Comparison of ENCODE assay signal across 9 cellular contexts in the genomic region with DNA sequence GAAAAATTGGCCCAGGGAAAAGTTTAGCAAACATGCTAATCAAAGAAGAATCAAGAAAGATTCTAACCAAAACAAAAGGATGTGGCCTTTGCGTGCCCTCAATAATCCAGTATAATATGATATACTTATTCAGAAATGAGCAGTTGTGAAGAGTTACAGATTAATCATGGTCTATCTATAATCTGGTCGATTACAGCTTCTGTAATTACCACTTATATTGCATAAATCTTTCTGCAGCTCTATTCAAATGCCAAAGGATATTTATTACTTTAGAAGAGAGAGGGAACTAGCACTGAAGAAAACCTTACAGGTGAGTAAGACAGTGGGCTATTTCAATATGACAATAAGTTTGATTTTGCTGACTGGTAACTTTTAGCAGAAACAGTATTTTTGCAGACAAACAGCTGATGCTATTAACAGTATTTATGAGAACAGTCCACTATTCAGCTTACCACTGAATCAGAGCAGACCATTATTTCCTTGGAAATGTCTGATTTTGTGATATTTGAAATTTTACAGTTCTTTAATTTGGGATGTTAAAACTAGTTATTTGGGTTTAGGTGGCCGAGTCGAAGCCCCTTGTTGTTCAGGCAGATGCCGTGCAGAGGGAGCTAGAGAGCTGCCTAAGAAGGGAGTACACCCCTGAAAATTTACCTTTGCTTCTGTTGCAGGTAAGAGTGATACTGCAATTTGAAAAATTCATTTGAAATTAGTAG.
DNase-seq lines count a peak whose midpoint lies in the region; ATAC-seq and TF ChIP-seq lines count a peak whose summit lies in the region.
"Had no signal": no experiment of that assay in that cellular context is flagged by ENCODE, and none has a peak within 500 bp of the region (broad histone marks: within the 10 kb centered on the region; RNA-seq: fewer than 3 reads in every experiment).

No MANE protein-coding gene starts in this region.

- ATAC-seq in HG03280 (IDR thresholded peaks at IDR 0.05; ENCODE audit: unreplicated experiment) (peak; percentile 55), GM18907 (IDR thresholded peaks at IDR 0.05; ENCODE audit: unreplicated experiment) (no peak)
- peak; percentile 71 for ATAC-seq in activated T-helper 17 cell treated with anti-CD3 and anti-CD28 coated beads, Interleukin-2, amount 50 U/mL, for 72 hours (replicated peaks)

- H3K27me3 ChIP-seq in Caco-2 (replicated peaks; ENCODE audit: control insufficient read depth, insufficient read depth, low read length) = no peaks in the 10 kb centered on the region

- intact Hi-C loops in Caco-2 (cut with micrococcal nuclease; ENCODE audit: unreplicated experiment) (loop anchor here (1.0 to 10.0 kb wide), 4 partner anchors 105 to 257 kb away; partner anchors contain the start of genes PPIL6 and SMPD2), posterior cingulate gyrus (cut with DNase I) (loop anchor here (1.0 to 5.0 kb wide), 3 partner anchors 50 to 210 kb away; no protein-coding TSS in a partner anchor)

- H3K27ac Mint-ChIP-seq in Caco-2 (ENCODE audit: unreplicated experiment) = no peak overlapping the region
- no peak overlapping the region for H3K27ac Mint-ChIP-seq in activated T-helper 17 cell treated with anti-CD3 and anti-CD28 coated beads, Interleukin-2, amount 50 U/mL, for 72 hours
- H3K27ac Mint-ChIP-seq: IgD-negative memory B cell had no signal

- POLR2A ChIA-PET in Caco-2 (lab: Charles Lee) = interaction anchor here (0.8 kb wide), 1 partner anchor 196 kb away, joined by 3 read pairs; no protein-coding TSS in a partner anchor

- no peaks in the 10 kb centered on the region; the same call in 1 of the 2 replicates for H3K9me3 ChIP-seq in Caco-2

- H3K4me3 Mint-ChIP-seq in Caco-2 (ENCODE audit: unreplicated experiment) = no peak overlapping the region
- H3K4me3 Mint-ChIP-seq in activated T-helper 17 cell treated with anti-CD3 and anti-CD28 coated beads, Interleukin-2, amount 50 U/mL, for 72 hours = no peak overlapping the region
- H3K4me3 Mint-ChIP-seq: IgD-negative memory B cell had no signal

- peaks cover 3% of the 10 kb centered on the region for H3K27me3 Mint-ChIP-seq in Caco-2 (ENCODE audit: insufficient read depth, unreplicated experiment)
- H3K27me3 Mint-ChIP-seq in activated T-helper 17 cell treated with anti-CD3 and anti-CD28 coated beads, Interleukin-2, amount 50 U/mL, for 72 hours = peaks cover 21% of the 10 kb centered on the region

- peaks cover 2% of the 10 kb centered on the region for H3K4me1 Mint-ChIP-seq in Caco-2 (ENCODE audit: low read depth, unreplicated experiment)
- no peaks in the 10 kb centered on the region for H3K4me1 Mint-ChIP-seq in activated T-helper 17 cell treated with anti-CD3 and anti-CD28 coated beads, Interleukin-2, amount 50 U/mL, for 72 hours

- peaks cover 12% of the 10 kb centered on the region for H3K9me3 Mint-ChIP-seq in Caco-2 (ENCODE audit: unreplicated experiment)
- H3K9me3 Mint-ChIP-seq in activated T-helper 17 cell treated with anti-CD3 and anti-CD28 coated beads, Interleukin-2, amount 50 U/mL, for 72 hours = peaks cover 5% of the 10 kb centered on the region

- CTCF ChIA-PET in Caco-2 (lab: Charles Lee) = interaction anchor here (0.6 to 1.7 kb wide), 4 partner anchors 49 to 405 kb away, joined by 3 to 26 read pairs (median 3); partner anchors contain the start of gene CD164

- peak; percentile 90 to 97 for TF ChIP-seq CTCF in Caco-2 (IDR thresholded peaks at IDR 0.05; ENCODE audit: insufficient read depth in 1 of 2, low read depth in 1 of 2, low read length in 1 of 2, severe bottlenecking in 1 of 2, unreplicated experiment in 1 of 2)

- BruUV-seq in Caco-2 (replicated peaks; lab: Mats Ljungman, UMichigan) = no TSS peak

- H3K4me1 ChIP-seq in Caco-2 = no peaks in the 10 kb centered on the region

- H3K4me3 ChIP-seq in Caco-2 (ENCODE audit: low read depth, low read length) = no peak overlapping the region

- no peaks in the 10 kb centered on the region for H3K36me3 ChIP-seq in Caco-2 (ENCODE audit: control insufficient read depth, insufficient read depth, low read length)

- no peaks in the 10 kb centered on the region for H3K36me3 Mint-ChIP-seq in Caco-2 (ENCODE audit: insufficient read depth, unreplicated experiment)
- H3K36me3 Mint-ChIP-seq in activated T-helper 17 cell treated with anti-CD3 and anti-CD28 coated beads, Interleukin-2, amount 50 U/mL, for 72 hours (ENCODE audit: low read depth) = no peaks in the 10 kb centered on the region
- H3K36me3 Mint-ChIP-seq: IgD-negative memory B cell had no signal

- peak in 1 of 2 experiments; percentile 63 for DNase-seq in Caco-2
- peak; percentile 15 for DNase-seq in RKO (ENCODE audit: low spot score)
- DNase-seq in globus pallidus (ENCODE audit: low spot score) = peak; percentile 57
- DNase-seq in posterior cingulate gyrus = peak in 9 of 10 donors; percentile 12 to 90 (median 62)
- DNase-seq in ureter (ENCODE audit: low spot score) = peak; percentile 52
